Comparison of ENCODE assay signal across 14 cellular contexts in genomic region chr12:131020326-131020725, GRCh38.
DNase-seq lines count a peak whose midpoint lies in the region; ATAC-seq and TF ChIP-seq lines count a peak whose summit lies in the region.
"Had no signal": no experiment of that assay in that cellular context is flagged by ENCODE, and none has a peak within 500 bp of the region (broad histone marks: within the 10 kb centered on the region; RNA-seq: fewer than 3 reads in every experiment).

No MANE protein-coding gene starts in this region.

- no peak overlapping the region for H4K8ac ChIP-seq in neuronal stem cell (ENCODE audit: low read depth, low read length)

- H2BK15ac ChIP-seq in neuronal stem cell (ENCODE audit: low read length): peak overlapping the region; percentile 94

- H2BK120ac ChIP-seq in neuronal stem cell (ENCODE audit: low read depth, low read length): peak overlapping the region; percentile 57

- H3K79me1 ChIP-seq in neuronal stem cell (ENCODE audit: low read depth, low read length): no peaks in the 10 kb centered on the region

- H3K27me3 ChIP-seq in RWPE2 (ENCODE audit: insufficient read depth, poor library complexity, severe bottlenecking) (no peaks in the 10 kb centered on the region), neuronal stem cell (ENCODE audit: control insufficient read depth in 3 of 3, insufficient read depth in 3 of 3, low read depth in 1 of 3, low read length in 3 of 3) (peaks cover 0 to 42% (median 3%) of the 10 kb centered on the region in 3 experiments)

- no peak overlapping the region for H3K9ac ChIP-seq in neuronal stem cell (ENCODE audit: low read depth, low read length, poor library complexity)

- H3K27ac Mint-ChIP-seq in natural killer cell treated with Interleukin-12 subunit alpha and Interleukin-12 subunit beta and Interleukin-15 and Interleukin-18, amount 100 ng/mL, for 72 hours: no peak overlapping the region
- H3K27ac Mint-ChIP-seq in natural killer cell: no peak overlapping the region
- H3K27ac Mint-ChIP-seq: CD14-positive monocyte; CD4-positive, alpha-beta T cell; CD8-positive, alpha-beta memory T cell; HFFc6 had no signal

- peak overlapping the region; percentile 94 for H2AK5ac ChIP-seq in neuronal stem cell (ENCODE audit: low read depth, low read length)

- no peak for TF ChIP-seq CTCF in natural killer cell (IDR thresholded peaks at IDR 0.05)
- TF ChIP-seq CTCF in RWPE2 (IDR thresholded peaks at IDR 0.05; ENCODE audit: poor library complexity, severe bottlenecking): no peak

- H3K4me1 Mint-ChIP-seq in natural killer cell treated with Interleukin-12 subunit alpha and Interleukin-12 subunit beta and Interleukin-15 and Interleukin-18, amount 100 ng/mL, for 72 hours (ENCODE audit: low read depth in 2 of 2): no peaks in the 10 kb centered on the region
- no peaks in the 10 kb centered on the region for H3K4me1 Mint-ChIP-seq in natural killer cell
- H3K4me1 Mint-ChIP-seq: CD14-positive monocyte; CD8-positive, alpha-beta memory T cell had no signal

- peak overlapping the region; percentile 86 for H3K18ac ChIP-seq in neuronal stem cell (ENCODE audit: low read length)

- no peak overlapping the region for H2AFZ ChIP-seq in neuronal stem cell (ENCODE audit: low read length)

- H3K9me3 ChIP-seq in RWPE2 (ENCODE audit: severe bottlenecking): no peaks in the 10 kb centered on the region
- H3K9me3 ChIP-seq in neuronal stem cell (replicated peaks in 1 of 2; ENCODE audit: control insufficient read depth in 2 of 2, insufficient read depth in 1 of 2, low read depth in 1 of 2, low read length in 2 of 2): peaks cover 0 to 4% of the 10 kb centered on the region in 2 donors
- H3K9me3 ChIP-seq: HAP-1 had no signal

- H3K27me3 Mint-ChIP-seq in natural killer cell treated with Interleukin-12 subunit alpha and Interleukin-12 subunit beta and Interleukin-15 and Interleukin-18, amount 100 ng/mL, for 72 hours: peaks cover 0 to 2% of the 10 kb centered on the region in 2 donors
- H3K27me3 Mint-ChIP-seq in natural killer cell (ENCODE audit: low read depth in 2 of 2): no peaks in the 10 kb centered on the region
- H3K27me3 Mint-ChIP-seq: CD4-positive, alpha-beta T cell had no signal

- H3K4me2 ChIP-seq in neuronal stem cell (ENCODE audit: insufficient read depth, low read length, poor library complexity, severe bottlenecking): no peak overlapping the region

- WGBS in neuronal stem cell (ENCODE audit: extremely low coverage in 2 of 2, insufficient read length in 2 of 2, insufficient replicate concordance in 1 of 2), 2 donors: no CpG with 5 or more reads among the region's 8 CpGs

- H3K36me3 ChIP-seq in RWPE2 (ENCODE audit: low read depth): no peaks in the 10 kb centered on the region
- H3K36me3 ChIP-seq in neuronal stem cell (replicated peaks in 1 of 2; ENCODE audit: control insufficient read depth in 2 of 2, insufficient read depth in 2 of 2, low read length in 2 of 2): no peaks in the 10 kb centered on the region
- H3K36me3 ChIP-seq: HAP-1 had no signal

- peak overlapping the region; percentile 70 for H3K23ac ChIP-seq in neuronal stem cell (ENCODE audit: low read depth, low read length, poor library complexity)

- H3K27ac ChIP-seq in RWPE2 (ENCODE audit: poor library complexity, severe bottlenecking) (no peak overlapping the region), neuronal stem cell (replicated peaks; ENCODE audit: low read length) (no peak overlapping the region)

- no peak overlapping the region for H3K4ac ChIP-seq in neuronal stem cell (ENCODE audit: low read length)

- intact Hi-C loops in natural killer cell (cut with micrococcal nuclease): no loop called here

- H2BK5ac ChIP-seq in neuronal stem cell (ENCODE audit: low read length): peak overlapping the region; percentile 80

- no peaks in the 10 kb centered on the region for H3K36me3 Mint-ChIP-seq in natural killer cell treated with Interleukin-12 subunit alpha and Interleukin-12 subunit beta and Interleukin-15 and Interleukin-18, amount 100 ng/mL, for 72 hours
- no peaks in the 10 kb centered on the region for H3K36me3 Mint-ChIP-seq in natural killer cell
- H3K36me3 Mint-ChIP-seq: CD8-positive, alpha-beta memory T cell had no signal

- H4K91ac ChIP-seq in neuronal stem cell (ENCODE audit: low read depth, low read length, poor library complexity): no peak overlapping the region

- no peak overlapping the region for H3K4me3 Mint-ChIP-seq in natural killer cell treated with Interleukin-12 subunit alpha and Interleukin-12 subunit beta and Interleukin-15 and Interleukin-18, amount 100 ng/mL, for 72 hours
- no peak overlapping the region for H3K4me3 Mint-ChIP-seq in natural killer cell
- H3K4me3 Mint-ChIP-seq: CD14-positive monocyte; CD4-positive, alpha-beta T cell; CD8-positive, alpha-beta memory T cell; HFFc6 had no signal

- H3K4me3 ChIP-seq in RWPE2 (ENCODE audit: severe bottlenecking): no peak overlapping the region
- no peak overlapping the region for H3K4me3 ChIP-seq in neuronal stem cell (ENCODE audit: low read length in 2 of 2)
- H3K4me3 ChIP-seq: HAP-1 had no signal

- H3K14ac ChIP-seq in neuronal stem cell (ENCODE audit: low read length): peak overlapping the region; percentile 66

- no peaks in the 10 kb centered on the region for H3K9me3 Mint-ChIP-seq in natural killer cell treated with Interleukin-12 subunit alpha and Interleukin-12 subunit beta and Interleukin-15 and Interleukin-18, amount 100 ng/mL, for 72 hours
- H3K9me3 Mint-ChIP-seq in natural killer cell: no peaks in the 10 kb centered on the region
- H3K9me3 Mint-ChIP-seq: CD14-positive monocyte; CD4-positive, alpha-beta T cell; CD8-positive, alpha-beta memory T cell had no signal

- DNase-seq in natural killer cell treated with Interleukin-12 subunit alpha and Interleukin-12 subunit beta and Interleukin-15 and Interleukin-18, amount 100 ng/mL, for 72 hours (ENCODE audit: low spot score): peak; percentile 31
- DNase-seq in natural killer cell: no peak
- peak; percentile 30 for DNase-seq in RWPE2 (ENCODE audit: low spot score)
- DNase-seq in neuronal stem cell (ENCODE audit: low spot score): no peak
- DNase-seq in DMS153 treated with DMSO at 0.1 percent for 48 hours (lab: John Stamatoyannopoulos, UW; ENCODE audit: unreplicated experiment): no peak
- no peak for DNase-seq in DMS153 (lab: John Stamatoyannopoulos, UW)
- DNase-seq: CD4-positive, alpha-beta T cell; CD8-positive, alpha-beta memory T cell; DMS 273 treated with DMSO at 0.1 percent for 48 hours; DND-41; GOT3; HFFc6 had no signal

- ATAC-seq in natural killer cell treated with Interleukin-12 subunit alpha and Interleukin-12 subunit beta and Interleukin-15 and Interleukin-18, amount 100 ng/mL, for 72 hours: no peak
- ATAC-seq in natural killer cell (no peak), RWPE2 (ENCODE audit: low read depth) (no peak)

- H3K4me1 ChIP-seq in RWPE2 (ENCODE audit: insufficient read depth, poor library complexity, severe bottlenecking) (no peaks in the 10 kb centered on the region), neuronal stem cell (ENCODE audit: control insufficient read depth in 2 of 2, insufficient read depth in 1 of 2, low read depth in 1 of 2, low read length in 2 of 2) (peaks cover 0 to 2% of the 10 kb centered on the region in 2 donors)
- H3K4me1 ChIP-seq: HAP-1 had no signal

- H2BK12ac ChIP-seq in neuronal stem cell (ENCODE audit: low read length): peak overlapping the region; percentile 52

Comparison
In these comparisons a context has a peak if more than half of its experiments do, and no peak if none do; other contexts are left out.
1. DNase-seq: peak in natural killer cell treated with Interleukin-12 subunit alpha and Interleukin-12 subunit beta and Interleukin-15 and Interleukin-18, amount 100 ng/mL, for 72 hours (single experiment) and RWPE2 (single experiment); none in natural killer cell (single experiment), neuronal stem cell (single experiment), DMS153 treated with DMSO at 0.1 percent for 48 hours (single experiment) and DMS153 (single experiment).